15 cellular contexts compared by ENCODE assay signal in genomic region chr10:613661-614340, GRCh38.
DNase-seq lines count a peak whose midpoint lies in the region; ATAC-seq and TF ChIP-seq lines count a peak whose summit lies in the region.
"Had no signal": no experiment of that assay in that cellular context is flagged by ENCODE, and none has a peak within 500 bp of the region (broad histone marks: within the 10 kb centered on the region; RNA-seq: fewer than 3 reads in every experiment).

No MANE protein-coding gene starts in this region.

- POLR2A ChIA-PET in HCT116 (lab: Charles Lee) = no interaction called here
- POLR2A ChIA-PET in CD8-positive, alpha-beta memory T cell (lab: Charles Lee) = no interaction called here

- no TSS peak for BruUV-seq in HCT116 (replicated peaks; lab: Mats Ljungman, UMichigan)

- DNase-seq in HCT116 (ENCODE audit: low read depth, low spot score) = no peak
- no peak for DNase-seq in esophagus muscularis mucosa (ENCODE audit: extremely low spot score)
- DNase-seq in nephron progenitor cell = no peak
- DNase-seq in CD8-positive, alpha-beta memory T cell = no peak
- DNase-seq in foreskin fibroblast = no peak
- no peak for DNase-seq in activated T-cell treated with anti-CD3 and anti-CD28 coated beads, Interleukin-2, amount 50 U/mL, for 72 hours
- DNase-seq: activated B cell treated with CpG ODN at 0.5 μM for 24 hours; activated CD8-positive, alpha-beta memory T cell treated with anti-CD3 and anti-CD28 coated beads, Interleukin-2, amount 10 ng/mL, durations not matched to agents 7 days and 5 days; activated gamma-delta T cell; NCI-H446; stimulated activated naive CD4-positive, alpha-beta T cell; T-cell had no signal

- H3K36me3 ChIP-seq in HCT116 (ENCODE audit: control insufficient read depth in 1 of 2, insufficient read depth in 2 of 2, low read length in 2 of 2) = no peaks in the 10 kb centered on the region
- H3K36me3 ChIP-seq in esophagus muscularis mucosa = no peaks in the 10 kb centered on the region
- H3K36me3 ChIP-seq in CD8-positive, alpha-beta memory T cell (ENCODE audit: insufficient read depth, low read length) = no peaks in the 10 kb centered on the region
- H3K36me3 ChIP-seq: ovary had no signal

- peaks cover 3% of the 10 kb centered on the region for H3K27me3 Mint-ChIP-seq in nephron progenitor cell (ENCODE audit: low read depth, poor library complexity)
- peaks cover under 1 to 31% of the 10 kb centered on the region in 2 donors for H3K27me3 Mint-ChIP-seq in CD8-positive, alpha-beta memory T cell
- peaks cover 6% of the 10 kb centered on the region for H3K27me3 Mint-ChIP-seq in activated T-cell treated with anti-CD3 and anti-CD28 coated beads, Interleukin-2, amount 50 U/mL, for 72 hours (ENCODE audit: low read depth)

- H3K9ac ChIP-seq in HCT116 (ENCODE audit: low read length) = no peak overlapping the region

- H2AFZ ChIP-seq in HCT116 (ENCODE audit: low read depth, low read length, poor library complexity, severe bottlenecking) = no peak overlapping the region

- H4K20me1 ChIP-seq in HCT116 (ENCODE audit: insufficient read depth) = no peaks in the 10 kb centered on the region

- CTCF ChIA-PET in HCT116 (lab: Charles Lee) = no interaction called here
- CTCF ChIA-PET in CD8-positive, alpha-beta memory T cell (lab: Charles Lee) = no interaction called here

- RAD21 ChIA-PET in HCT116 (lab: Charles Lee; ENCODE audit: low non-redundant PET in 1 of 2, low total read pairs in 2 of 2, uncharacterized antibody in 2 of 2, unreplicated experiment in 2 of 2) = no interaction called here

- no peak for TF ChIP-seq RAD21 in HCT116 (IDR thresholded peaks at IDR 0.05; ENCODE audit: low read depth)

- H3K79me2 ChIP-seq in HCT116 (ENCODE audit: insufficient read depth, low read length) = no peaks in the 10 kb centered on the region; the same call in 1 of the 2 replicates

- no peak for TF ChIP-seq EP300 in esophagus muscularis mucosa (IDR thresholded peaks at IDR 0.05)

- H3K27ac ChIP-seq in HCT116 (ENCODE audit: low read depth, low read length) (no peak overlapping the region), esophagus muscularis mucosa (replicated peaks in 1 of 4) (peak overlapping the region; percentile 61 to 69 (median 66)), temporal lobe (ENCODE audit: low read depth, low read length) (peak overlapping the region; percentile 75)
- H3K27ac ChIP-seq in CD8-positive, alpha-beta memory T cell (ENCODE audit: low read depth, low read length) = no peak overlapping the region
- H3K27ac ChIP-seq: ovary had no signal

- intact Hi-C loops in HCT116 (cut with micrococcal nuclease) = no loop called here
- intact Hi-C loops in esophagus muscularis mucosa (cut with DNase I) = no loop called here

- TF ChIP-seq POLR2A in HCT116 (IDR thresholded peaks at IDR 0.05; ENCODE audit: borderline replicate concordance, extremely low read depth, insufficient read depth, insufficient read length) (no peak), esophagus muscularis mucosa (IDR thresholded peaks at IDR 0.05; ENCODE audit: low read depth) (no peak)

- no peaks in the 10 kb centered on the region for H3K36me3 Mint-ChIP-seq in nephron progenitor cell (ENCODE audit: low read depth)
- H3K36me3 Mint-ChIP-seq in CD8-positive, alpha-beta memory T cell = no peaks in the 10 kb centered on the region
- H3K36me3 Mint-ChIP-seq in activated T-cell treated with anti-CD3 and anti-CD28 coated beads, Interleukin-2, amount 50 U/mL, for 72 hours (ENCODE audit: insufficient read depth in 2 of 2) = peaks cover 0 to 3% of the 10 kb centered on the region in 2 donors
- H3K36me3 Mint-ChIP-seq: activated CD8-positive, alpha-beta memory T cell treated with anti-CD3 and anti-CD28 coated beads, Interleukin-2, amount 10 ng/mL, durations not matched to agents 7 days and 5 days; T-cell had no signal

- H3K4me3 Mint-ChIP-seq in nephron progenitor cell = no peak overlapping the region
- no peak overlapping the region for H3K4me3 Mint-ChIP-seq in CD8-positive, alpha-beta memory T cell
- H3K4me3 Mint-ChIP-seq in activated T-cell treated with anti-CD3 and anti-CD28 coated beads, Interleukin-2, amount 50 U/mL, for 72 hours = no peak overlapping the region
- H3K4me3 Mint-ChIP-seq: activated B cell treated with CpG ODN at 0.5 μM for 24 hours; activated CD8-positive, alpha-beta memory T cell treated with anti-CD3 and anti-CD28 coated beads, Interleukin-2, amount 10 ng/mL, durations not matched to agents 7 days and 5 days; T-cell had no signal

- no peaks in the 10 kb centered on the region for H3K9me3 Mint-ChIP-seq in nephron progenitor cell
- H3K9me3 Mint-ChIP-seq in CD8-positive, alpha-beta memory T cell = peaks cover 0 to 1% (median 0%) of the 10 kb centered on the region in 5 donors
- H3K9me3 Mint-ChIP-seq in activated T-cell treated with anti-CD3 and anti-CD28 coated beads, Interleukin-2, amount 50 U/mL, for 72 hours = peaks cover 2 to 4% of the 10 kb centered on the region in 2 donors
- H3K9me3 Mint-ChIP-seq: activated B cell treated with CpG ODN at 0.5 μM for 24 hours, T-cell had no signal

- H3K9me3 ChIP-seq in HCT116 (ENCODE audit: control insufficient read depth in 1 of 2, insufficient read depth in 1 of 2, low read depth in 1 of 2, low read length in 2 of 2) (no peaks in the 10 kb centered on the region), esophagus muscularis mucosa (no peaks in the 10 kb centered on the region)
- H3K9me3 ChIP-seq in CD8-positive, alpha-beta memory T cell (ENCODE audit: low read length) = no peaks in the 10 kb centered on the region
- H3K9me3 ChIP-seq: ovary had no signal

- peaks cover 81% of the 10 kb centered on the region for H3K4me1 Mint-ChIP-seq in nephron progenitor cell
- H3K4me1 Mint-ChIP-seq in CD8-positive, alpha-beta memory T cell = no peaks in the 10 kb centered on the region
- H3K4me1 Mint-ChIP-seq in activated T-cell treated with anti-CD3 and anti-CD28 coated beads, Interleukin-2, amount 50 U/mL, for 72 hours (ENCODE audit: low read depth) = peaks cover 10% of the 10 kb centered on the region
- H3K4me1 Mint-ChIP-seq: activated B cell treated with CpG ODN at 0.5 μM for 24 hours; activated CD8-positive, alpha-beta memory T cell treated with anti-CD3 and anti-CD28 coated beads, Interleukin-2, amount 10 ng/mL, durations not matched to agents 7 days and 5 days had no signal

- H3K27ac Mint-ChIP-seq in nephron progenitor cell = peak overlapping the region; percentile 24
- no peak overlapping the region for H3K27ac Mint-ChIP-seq in CD8-positive, alpha-beta memory T cell
- no peak overlapping the region for H3K27ac Mint-ChIP-seq in activated T-cell treated with anti-CD3 and anti-CD28 coated beads, Interleukin-2, amount 50 U/mL, for 72 hours
- H3K27ac Mint-ChIP-seq: activated B cell treated with CpG ODN at 0.5 μM for 24 hours; activated CD8-positive, alpha-beta memory T cell treated with anti-CD3 and anti-CD28 coated beads, Interleukin-2, amount 10 ng/mL, durations not matched to agents 7 days and 5 days; T-cell had no signal

- ATAC-seq in HCT116 (0 out of 2 replicates have a peak, but pooled peaks have one; percentile 27), HG02678 (IDR thresholded peaks at IDR 0.05; ENCODE audit: unreplicated experiment) (no peak)
- ATAC-seq in activated T-cell treated with anti-CD3 and anti-CD28 coated beads, Interleukin-2, amount 50 U/mL, for 72 hours (replicated peaks in 1 of 2) = no peak
- ATAC-seq: activated CD8-positive, alpha-beta memory T cell treated with anti-CD3 and anti-CD28 coated beads, Interleukin-2, amount 10 ng/mL, durations not matched to agents 7 days and 5 days; T-cell had no signal

- H3K4me3 ChIP-seq in HCT116 (replicated peaks in 1 of 2; ENCODE audit: low read depth in 1 of 2, low read length in 2 of 2) = no peak overlapping the region
- H3K4me3 ChIP-seq in esophagus muscularis mucosa = no peak overlapping the region
- no peak overlapping the region for H3K4me3 ChIP-seq in CD8-positive, alpha-beta memory T cell (ENCODE audit: low read length)
- no peak overlapping the region for H3K4me3 ChIP-seq in foreskin fibroblast (ENCODE audit: low read depth in 1 of 2, low read length in 2 of 2)
- H3K4me3 ChIP-seq: ovary had no signal

- WGBS in esophagus muscularis mucosa = 89% methylated on average over 10 of the region's 12 CpGs

- H3K9me2 ChIP-seq in HCT116 (ENCODE audit: insufficient read depth) = no peaks in the 10 kb centered on the region

- no peaks in the 10 kb centered on the region for H3K27me3 ChIP-seq in HCT116 (ENCODE audit: insufficient read depth, low read length)
- H3K27me3 ChIP-seq in esophagus muscularis mucosa = no peaks in the 10 kb centered on the region
- no peaks in the 10 kb centered on the region for H3K27me3 ChIP-seq in CD8-positive, alpha-beta memory T cell (ENCODE audit: insufficient read depth, low read length, poor library complexity, severe bottlenecking)
- H3K27me3 ChIP-seq: ovary had no signal

- TF ChIP-seq CTCF in HCT116 (IDR thresholded peaks at IDR 0.05 in 2 of 3, conservative IDR thresholded peaks at IDR 0.05 in 1 of 3; ENCODE audit: borderline replicate concordance in 1 of 3, insufficient read depth in 1 of 3, low read depth in 2 of 3, low read length in 2 of 3) (no peak), esophagus muscularis mucosa (IDR thresholded peaks at IDR 0.05) (no peak), nephron progenitor cell (IDR thresholded peaks at IDR 0.05) (no peak), foreskin fibroblast (IDR thresholded peaks at IDR 0.05; ENCODE audit: low read depth, low read length) (no peak)

- H3K4me1 ChIP-seq in HCT116 (ENCODE audit: control insufficient read depth in 1 of 2, insufficient read depth in 2 of 2, low read length in 2 of 2) = peaks cover 13 to 16% of the 10 kb centered on the region in 2 experiments; a peak in 3 of 4 replicates
- peaks cover 49 to 97% (median 92%) of the 10 kb centered on the region in 4 donors for H3K4me1 ChIP-seq in esophagus muscularis mucosa
- H3K4me1 ChIP-seq in CD8-positive, alpha-beta memory T cell (ENCODE audit: insufficient read depth, low read length) = no peaks in the 10 kb centered on the region

- peak overlapping the region; percentile 33 for H3K4me2 ChIP-seq in HCT116 (ENCODE audit: low read length)

TF ChIP-seq in HCT116, 20 proteins besides CTCF, POLR2A, EP300 and RAD21 (continues in another document):
- no peak for TF ChIP-seq FOSL1 (IDR thresholded peaks at IDR 0.05; ENCODE audit: low read depth)
- no peak for TF ChIP-seq SP1 (IDR thresholded peaks at IDR 0.05; ENCODE audit: low read depth)
- TF ChIP-seq YY1 (IDR thresholded peaks at IDR 0.05; ENCODE audit: extremely low read depth, insufficient replicate concordance, low read depth, low read length) = no peak
- TF ChIP-seq JUND (IDR thresholded peaks at IDR 0.05) = no peak
- no peak for TF ChIP-seq MAX (IDR thresholded peaks at IDR 0.05)

Comparison
In these comparisons a context has a peak if more than half of its experiments do, and no peak if none do; other contexts are left out.
1. H3K27ac ChIP-seq: peak in esophagus muscularis mucosa (4 of 4) and temporal lobe (single experiment); none in HCT116 (single experiment) and CD8-positive, alpha-beta memory T cell (single experiment).